21 cellular contexts compared by ENCODE assay signal in the genomic region with DNA sequence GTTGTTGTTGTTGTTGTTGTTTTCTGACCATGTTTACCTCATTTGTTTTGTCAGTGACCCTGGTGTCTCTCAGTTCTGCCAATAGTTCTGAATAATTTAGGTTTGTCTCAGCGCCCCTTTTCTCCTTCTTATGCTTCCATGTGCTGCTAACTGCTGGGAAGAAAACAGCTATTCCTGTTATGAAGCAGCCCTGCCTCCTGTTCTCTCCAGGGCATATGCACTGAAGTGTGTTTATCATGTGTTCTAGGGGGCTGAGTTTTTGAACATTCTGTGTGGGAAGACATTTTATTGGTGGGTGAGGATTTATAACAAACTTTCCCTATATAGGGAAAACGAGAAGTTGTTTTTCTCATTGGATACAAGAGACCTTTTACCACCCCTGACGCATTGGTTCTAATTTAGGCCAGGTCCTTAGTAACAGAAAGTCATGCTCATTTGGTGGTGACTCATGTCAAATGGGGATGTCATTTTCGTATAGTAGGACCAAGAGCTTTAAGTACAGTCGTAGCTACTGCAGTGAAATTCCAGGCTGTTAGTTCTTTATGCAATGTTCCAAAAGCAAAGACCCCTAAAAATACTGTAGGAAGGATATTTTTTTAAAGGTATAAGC.
DNase-seq lines count a peak whose midpoint lies in the region; ATAC-seq, FAIRE-seq and TF ChIP-seq lines count a peak whose summit lies in the region.
"Had no signal": no experiment of that assay in that cellular context is flagged by ENCODE, and none has a peak within 500 bp of the region (broad histone marks: within the 10 kb centered on the region; RNA-seq: fewer than 3 reads in every experiment).

No MANE protein-coding gene starts in this region.

- H2AFZ ChIP-seq in IMR-90 (replicated peaks; ENCODE audit: low read length, poor library complexity) (no peak overlapping the region), GM12878 (ENCODE audit: control insufficient read depth, low read depth, low read length) (no peak overlapping the region)

- H3K36me3 ChIP-seq in IMR-90 (ENCODE audit: control insufficient read depth, insufficient read depth, low read length) (no peaks in the 10 kb centered on the region), GM12878 (ENCODE audit: control insufficient read depth in 2 of 2, insufficient read depth in 2 of 2, low read length in 1 of 2) (no peaks in the 10 kb centered on the region), WERI-Rb-1 (peaks cover 19% of the 10 kb centered on the region)

- BruUV-seq in IMR-90 (replicated peaks; lab: Mats Ljungman, UMichigan), result no TSS peak
- no TSS peak for BruUV-seq in GM12878 (replicated peaks; lab: Mats Ljungman, UMichigan)

- H3K9ac ChIP-seq in IMR-90 (ENCODE audit: low read depth, low read length), result no peak overlapping the region
- no peak overlapping the region for H3K9ac ChIP-seq in GM12878 (ENCODE audit: control insufficient read depth, insufficient read depth, low read length)

- peaks cover 7% of the 10 kb centered on the region for H3K4me1 ChIP-seq in IMR-90 (ENCODE audit: control insufficient read depth, insufficient read depth, low read length)
- peaks cover 13% of the 10 kb centered on the region for H3K4me1 ChIP-seq in GM12878 (ENCODE audit: control insufficient read depth, insufficient read depth, low read length)
- H3K4me1 ChIP-seq: testis had no signal

- H2BK15ac ChIP-seq in IMR-90 (ENCODE audit: low read depth, low read length), result no peak overlapping the region

- no peak for FAIRE-seq in GM12878 (lab: Jason Lieb, UNC)

- POLR2A ChIA-PET in IMR-90 (lab: Charles Lee; ENCODE audit: unreplicated experiment) (no interaction called here), GM12878 (lab: Charles Lee) (interaction anchor here (0.6 to 2.2 kb wide), 2 partner anchors 31 to 152 kb away, joined by 4 to 5 read pairs; no protein-coding TSS in a partner anchor)

- TF ChIP-seq EP300 in GM12878 (IDR thresholded peaks at IDR 0.05; ENCODE audit: borderline replicate concordance in 1 of 2, control insufficient read depth in 1 of 2, low read depth in 2 of 2, low read length in 2 of 2), result no peak

- H3K4ac ChIP-seq in IMR-90 (ENCODE audit: low read depth, low read length), result peak overlapping the region; percentile 35; the same call in 1 of the 2 replicates

- RAD21 ChIA-PET in GM12878 (lab: Charles Lee; ENCODE audit: unreplicated experiment), result interaction anchor here (2.8 kb wide), 1 partner anchor 32 kb away, joined by 11 read pairs; no protein-coding TSS in a partner anchor

- H3K9me3 ChIP-seq in IMR-90 (ENCODE audit: control insufficient read depth, insufficient read depth, low read length) (no peaks in the 10 kb centered on the region), GM12878 (replicated peaks; ENCODE audit: control insufficient read depth, insufficient read depth, low read length) (no peaks in the 10 kb centered on the region), WERI-Rb-1 (ENCODE audit: severe bottlenecking) (no peaks in the 10 kb centered on the region)
- H3K9me3 ChIP-seq: testis had no signal

- H3K27me3 ChIP-seq in IMR-90 (ENCODE audit: control insufficient read depth, insufficient read depth, low read length) (no peaks in the 10 kb centered on the region), GM12878 (replicated peaks in 1 of 2; ENCODE audit: control insufficient read depth in 2 of 2, insufficient read depth in 2 of 2, low read length in 1 of 2) (no peaks in the 10 kb centered on the region), WERI-Rb-1 (ENCODE audit: insufficient read depth, low read depth, severe bottlenecking) (no peaks in the 10 kb centered on the region)
- H3K27me3 ChIP-seq: dorsolateral prefrontal cortex, testis had no signal

- H3K27ac Mint-ChIP-seq in neural crest cell (ENCODE audit: unreplicated experiment), result peak overlapping the region; percentile 91
- no peak overlapping the region for H3K27ac Mint-ChIP-seq in activated naive CD8-positive, alpha-beta T cell treated with anti-CD3 and anti-CD28 coated beads for 36 hours
- H3K27ac Mint-ChIP-seq: H9, IgD-negative memory B cell, T-cell had no signal

- no peak overlapping the region for H3K4me3 Mint-ChIP-seq in neural crest cell
- no peak overlapping the region for H3K4me3 Mint-ChIP-seq in activated naive CD8-positive, alpha-beta T cell treated with anti-CD3 and anti-CD28 coated beads for 36 hours
- H3K4me3 Mint-ChIP-seq: H9, IgD-negative memory B cell, T-cell had no signal

- H3K9me3 Mint-ChIP-seq in neural crest cell, result no peaks in the 10 kb centered on the region
- H3K9me3 Mint-ChIP-seq in activated naive CD8-positive, alpha-beta T cell treated with anti-CD3 and anti-CD28 coated beads for 36 hours, result no peaks in the 10 kb centered on the region
- H3K9me3 Mint-ChIP-seq: H9, IgD-negative memory B cell, T-cell had no signal

- no peaks in the 10 kb centered on the region for H3K79me1 ChIP-seq in IMR-90 (ENCODE audit: low read depth in 1 of 2, low read length in 2 of 2)

- no peaks in the 10 kb centered on the region for H3K36me3 Mint-ChIP-seq in neural crest cell (ENCODE audit: low read depth)
- no peaks in the 10 kb centered on the region for H3K36me3 Mint-ChIP-seq in activated naive CD8-positive, alpha-beta T cell treated with anti-CD3 and anti-CD28 coated beads for 36 hours
- H3K36me3 Mint-ChIP-seq: IgD-negative memory B cell, T-cell had no signal

- no peak overlapping the region for H2BK20ac ChIP-seq in IMR-90 (ENCODE audit: low read depth, low read length)

- dilution Hi-C loops in IMR-90 (cut with HindIII; ENCODE audit: low sequenced_read_pairs, unreplicated experiment), result no loop called here

- SMC1A ChIA-PET in GM12878 (lab: Charles Lee; ENCODE audit: uncharacterized antibody, unreplicated experiment), result interaction anchor here (0.7 to 1.9 kb wide), 9 partner anchors 7 to 627 kb away, joined by 3 to 5 read pairs (median 4); no protein-coding TSS in a partner anchor

- H2BK5ac ChIP-seq in IMR-90 (ENCODE audit: low read depth, low read length, poor library complexity, severe bottlenecking), result no peak overlapping the region

- H3K4me2 ChIP-seq in IMR-90 (ENCODE audit: low read depth, low read length) (no peak overlapping the region), GM12878 (ENCODE audit: control insufficient read depth, insufficient read depth) (no peak overlapping the region)

- intact Hi-C loops in IMR-90 (cut with micrococcal nuclease) (no loop called here), GM12878 (cut with micrococcal nuclease; ENCODE audit: unreplicated experiment) (no loop called here)

- H3K4me1 Mint-ChIP-seq in neural crest cell, result peaks cover 30% of the 10 kb centered on the region
- H3K4me1 Mint-ChIP-seq in activated naive CD8-positive, alpha-beta T cell treated with anti-CD3 and anti-CD28 coated beads for 36 hours, result peaks cover 5% of the 10 kb centered on the region

- 0 out of 2 replicates have a peak overlapping the region, but pooled peaks have one; percentile 15 for H2BK120ac ChIP-seq in IMR-90 (ENCODE audit: low read depth, low read length)

- TF ChIP-seq CTCF in IMR-90 (conservative IDR thresholded peaks at IDR 0.05; ENCODE audit: low read depth, low read length) (no peak), GM12878 (IDR thresholded peaks at IDR 0.05 in 2 of 3, conservative IDR thresholded peaks at IDR 0.05 in 1 of 3; ENCODE audit: control insufficient read depth in 2 of 3, extremely low read depth in 1 of 3, insufficient read depth in 1 of 3, low read depth in 3 of 3, low read length in 3 of 3) (no peak), neural crest cell (conservative IDR thresholded peaks at IDR 0.05) (no peak), WERI-Rb-1 (IDR thresholded peaks at IDR 0.05; ENCODE audit: low read depth, low read length) (no peak)

- H4K5ac ChIP-seq in IMR-90 (ENCODE audit: low read depth, low read length), result no peak overlapping the region

- 74% methylated on average over 2 of the region's 5 CpGs; no CpG with 5 or more reads in 1 of the 2 experiments for WGBS in IMR-90 (ENCODE audit: extremely low coverage in 2 of 2, insufficient read length in 1 of 2), 2 experiments
- 26% methylated on average over 5 of the region's 5 CpGs for WGBS in GM12878 (ENCODE audit: insufficient coverage, insufficient replicate concordance, low lambda C conversion rate, missing lambda C conversion rate)

- H3K18ac ChIP-seq in IMR-90 (ENCODE audit: low read depth, low read length), result no peak overlapping the region

- no peaks in the 10 kb centered on the region for H3K27me3 Mint-ChIP-seq in neural crest cell (ENCODE audit: low read depth)
- H3K27me3 Mint-ChIP-seq in activated naive CD8-positive, alpha-beta T cell treated with anti-CD3 and anti-CD28 coated beads for 36 hours, result no peaks in the 10 kb centered on the region
- H3K27me3 Mint-ChIP-seq: IgD-negative memory B cell, T-cell had no signal

- no peak overlapping the region for H4K91ac ChIP-seq in IMR-90 (ENCODE audit: insufficient read depth, low read depth, low read length)

- TF ChIP-seq RAD21 in IMR-90 (IDR thresholded peaks at IDR 0.05; ENCODE audit: low read length) (no peak), GM12878 (IDR thresholded peaks at IDR 0.05; ENCODE audit: insufficient read depth, low read depth, low read length) (no peak)

- H3K27ac ChIP-seq in IMR-90 (ENCODE audit: insufficient read depth, low read length), result no peak overlapping the region
- H3K27ac ChIP-seq in GM12878 (ENCODE audit: control insufficient read depth, insufficient read depth), result no peak overlapping the region
- no peak overlapping the region for H3K27ac ChIP-seq in WERI-Rb-1
- H3K27ac ChIP-seq: testis had no signal

- no peak overlapping the region for H3K4me3 ChIP-seq in IMR-90 (ENCODE audit: insufficient read depth, low read depth, low read length)
- H3K4me3 ChIP-seq in GM12878, result no peak overlapping the region
- no peak overlapping the region for H3K4me3 ChIP-seq in WERI-Rb-1 (ENCODE audit: low read depth, low read length)
- H3K4me3 ChIP-seq: dorsolateral prefrontal cortex, testis had no signal

- 0 out of 2 replicates have a peak overlapping the region, but pooled peaks have one; percentile 27 for H3K23ac ChIP-seq in IMR-90 (ENCODE audit: low read depth, low read length)

- no peak for TF ChIP-seq POLR2A in IMR-90 (IDR thresholded peaks at IDR 0.05; ENCODE audit: low read depth, low read length)
- TF ChIP-seq POLR2A in GM12878 (IDR thresholded peaks at IDR 0.05; ENCODE audit: low read depth, low read length), result no peak

- in situ Hi-C loops in IMR-90 (cut with MboI; ENCODE audit: low sequenced_read_pairs), result no loop called here
- in situ Hi-C loops in GM12878 (cut with MboI), result no loop called here

- CTCF ChIA-PET in IMR-90 (lab: Yijun Ruan, JAX), result no interaction called here
- CTCF ChIA-PET in GM12878 (lab: Yijun Ruan, JAX), result interaction anchor here (1.6 to 4.6 kb wide), 2 partner anchors 11 to 32 kb away, joined by 8 to 29 read pairs; no protein-coding TSS in a partner anchor

- H4K20me1 ChIP-seq in IMR-90 (ENCODE audit: insufficient read depth, low read length) (no peaks in the 10 kb centered on the region), GM12878 (ENCODE audit: control insufficient read depth, insufficient read depth) (no peaks in the 10 kb centered on the region)

- no peaks in the 10 kb centered on the region for H3K79me2 ChIP-seq in GM12878 (ENCODE audit: control insufficient read depth, insufficient read depth, low read length)

- no peak overlapping the region for H4K8ac ChIP-seq in IMR-90 (ENCODE audit: low read depth in 2 of 2, low read length in 2 of 2)

- H2AK9ac ChIP-seq in IMR-90 (replicated peaks; ENCODE audit: low read depth, low read length, poor library complexity), result no peak overlapping the region

- H3K9me1 ChIP-seq in IMR-90 (ENCODE audit: insufficient read depth, low read length), result peaks cover 5% of the 10 kb centered on the region

- DNase-seq in EH (ENCODE audit: low read depth) (peak; percentile 71), IMR-90 (peak; percentile 36), GM12878 (ENCODE audit: low read depth, low spot score) (no peak), neural crest cell (ENCODE audit: low read depth, low spot score) (no peak), COR-L47 (lab: John Stamatoyannopoulos, UW) (no peak), WERI-Rb-1 (no peak)
- DNase-seq in activated naive CD8-positive, alpha-beta T cell treated with anti-CD3 and anti-CD28 coated beads for 36 hours, result no peak
- DNase-seq: activated CD4-positive, alpha-beta T cell treated with anti-CD3 and anti-CD28 coated beads, Interleukin-2, amount 50 U/mL, for 1 hour; activated CD8-positive, alpha-beta memory T cell treated with anti-CD3 and anti-CD28 coated beads, Interleukin-2, amount 50 U/mL, for 4 hours; activated effector memory CD4-positive, alpha-beta T cell treated with Interleukin-2 at 50 U/mL for 16 hours; central memory CD4-positive, alpha-beta T cell; dorsolateral prefrontal cortex; H9; left colon; NCI-H1930; SHP77; stimulated activated CD4-positive, alpha-beta T cell treated with anti-CD3 and anti-CD28 coated beads, Interleukin-15, amount 100 ng/mL, for 24 hours; T-cell; testis had no signal

- H3K14ac ChIP-seq in IMR-90 (replicated peaks; ENCODE audit: low read depth, low read length), result no peak overlapping the region

- no peak for ATAC-seq in IMR-90 (ENCODE audit: low read depth)
- peak; percentile 48; the same call in 1 of the 3 replicates for ATAC-seq in GM12878
- ATAC-seq in HG03520 (IDR thresholded peaks at IDR 0.05; ENCODE audit: unreplicated experiment), result no peak
- ATAC-seq: left colon, T-cell had no signal

- H3K56ac ChIP-seq in IMR-90 (ENCODE audit: extremely low read depth, insufficient read depth, low read length), result no peak overlapping the region

- H2AK5ac ChIP-seq in IMR-90 (ENCODE audit: low read depth, low read length), result no peak overlapping the region

Comparison
In these comparisons a context has a peak if more than half of its experiments do, and no peak if none do; other contexts are left out.
1. DNase-seq: peak in EH (single experiment) and IMR-90 (single experiment); none in GM12878 (single experiment), neural crest cell (single experiment), COR-L47 (single experiment), WERI-Rb-1 (single experiment) and activated naive CD8-positive, alpha-beta T cell treated with anti-CD3 and anti-CD28 coated beads for 36 hours (single experiment).